ENCODE assay signal across 1 cellular context in genomic region chr11:477042-477715, GRCh38.
TF ChIP-seq lines count a peak whose summit lies in the region.

No MANE protein-coding gene starts in this region.

TF ChIP-seq in HepG2, 621 proteins besides CTCF, POLR2A, EP300 and RAD21:
- TF ChIP-seq ZNF543 (CRISPR knock-in tag; IDR thresholded peaks at IDR 0.05) (no peak), MBD4 (IDR thresholded peaks at IDR 0.05; ENCODE audit: borderline replicate concordance, low read length) (no peak), ATF7-NPFF (CRISPR knock-in tag; IDR thresholded peaks at IDR 0.05; ENCODE audit: low read depth) (no peak), CENPBD1 (CRISPR knock-in tag; IDR thresholded peaks at IDR 0.05; ENCODE audit: borderline replicate concordance, low read depth) (no peak), THAP8 (CRISPR knock-in tag; IDR thresholded peaks at IDR 0.05; ENCODE audit: borderline replicate concordance) (no peak), ZNF414 (CRISPR knock-in tag; IDR thresholded peaks at IDR 0.05) (no peak), ZC3H13 (CRISPR knock-in tag; IDR thresholded peaks at IDR 0.05) (no peak), MEF2D (CRISPR knock-in tag; IDR thresholded peaks at IDR 0.05) (no peak), POLR2G (IDR thresholded peaks at IDR 0.05; ENCODE audit: low read depth, low read length) (no peak), SIN3B (IDR thresholded peaks at IDR 0.05; ENCODE audit: low read length) (no peak), PHB2 (IDR thresholded peaks at IDR 0.05; ENCODE audit: partially characterized antibody) (no peak), AKAP8 (CRISPR knock-in tag; IDR thresholded peaks at IDR 0.05) (no peak), ZBTB40 (IDR thresholded peaks at IDR 0.05) (no peak), ZBTB40 (CRISPR knock-in tag; IDR thresholded peaks at IDR 0.05) (no peak), ZNF34 (CRISPR knock-in tag; IDR thresholded peaks at IDR 0.05; ENCODE audit: borderline replicate concordance) (no peak), SIX4 (CRISPR knock-in tag; IDR thresholded peaks at IDR 0.05) (no peak)
- TF ChIP-seq, protein P1, sequence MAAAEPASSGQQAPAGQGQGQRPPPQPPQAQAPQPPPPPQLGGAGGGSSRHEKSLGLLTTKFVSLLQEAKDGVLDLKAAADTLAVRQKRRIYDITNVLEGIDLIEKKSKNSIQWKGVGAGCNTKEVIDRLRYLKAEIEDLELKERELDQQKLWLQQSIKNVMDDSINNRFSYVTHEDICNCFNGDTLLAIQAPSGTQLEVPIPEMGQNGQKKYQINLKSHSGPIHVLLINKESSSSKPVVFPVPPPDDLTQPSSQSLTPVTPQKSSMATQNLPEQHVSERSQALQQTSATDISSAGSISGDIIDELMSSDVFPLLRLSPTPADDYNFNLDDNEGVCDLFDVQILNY (CRISPR knock-in tag; conservative IDR thresholded peaks at IDR 0.05): no peak
- TF ChIP-seq, protein P2, sequence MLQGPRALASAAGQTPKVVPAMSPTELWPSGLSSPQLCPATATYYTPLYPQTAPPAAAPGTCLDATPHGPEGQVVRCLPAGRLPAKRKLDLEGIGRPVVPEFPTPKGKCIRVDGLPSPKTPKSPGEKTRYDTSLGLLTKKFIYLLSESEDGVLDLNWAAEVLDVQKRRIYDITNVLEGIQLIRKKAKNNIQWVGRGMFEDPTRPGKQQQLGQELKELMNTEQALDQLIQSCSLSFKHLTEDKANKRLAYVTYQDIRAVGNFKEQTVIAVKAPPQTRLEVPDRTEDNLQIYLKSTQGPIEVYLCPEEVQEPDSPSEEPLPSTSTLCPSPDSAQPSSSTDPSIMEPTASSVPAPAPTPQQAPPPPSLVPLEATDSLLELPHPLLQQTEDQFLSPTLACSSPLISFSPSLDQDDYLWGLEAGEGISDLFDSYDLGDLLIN (CRISPR knock-in tag; IDR thresholded peaks at IDR 0.05; ENCODE audit: borderline replicate concordance): no peak
- TF ChIP-seq, protein P3, sequence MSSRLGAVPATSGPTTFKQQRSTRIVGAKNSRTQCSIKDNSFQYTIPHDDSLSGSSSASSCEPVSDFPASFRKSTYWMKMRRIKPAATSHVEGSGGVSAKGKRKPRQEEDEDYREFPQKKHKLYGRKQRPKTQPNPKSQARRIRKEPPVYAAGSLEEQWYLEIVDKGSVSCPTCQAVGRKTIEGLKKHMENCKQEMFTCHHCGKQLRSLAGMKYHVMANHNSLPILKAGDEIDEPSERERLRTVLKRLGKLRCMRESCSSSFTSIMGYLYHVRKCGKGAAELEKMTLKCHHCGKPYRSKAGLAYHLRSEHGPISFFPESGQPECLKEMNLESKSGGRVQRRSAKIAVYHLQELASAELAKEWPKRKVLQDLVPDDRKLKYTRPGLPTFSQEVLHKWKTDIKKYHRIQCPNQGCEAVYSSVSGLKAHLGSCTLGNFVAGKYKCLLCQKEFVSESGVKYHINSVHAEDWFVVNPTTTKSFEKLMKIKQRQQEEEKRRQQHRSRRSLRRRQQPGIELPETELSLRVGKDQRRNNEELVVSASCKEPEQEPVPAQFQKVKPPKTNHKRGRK (CRISPR knock-in tag; IDR thresholded peaks at IDR 0.05): no peak
- TF ChIP-seq, protein P4, sequence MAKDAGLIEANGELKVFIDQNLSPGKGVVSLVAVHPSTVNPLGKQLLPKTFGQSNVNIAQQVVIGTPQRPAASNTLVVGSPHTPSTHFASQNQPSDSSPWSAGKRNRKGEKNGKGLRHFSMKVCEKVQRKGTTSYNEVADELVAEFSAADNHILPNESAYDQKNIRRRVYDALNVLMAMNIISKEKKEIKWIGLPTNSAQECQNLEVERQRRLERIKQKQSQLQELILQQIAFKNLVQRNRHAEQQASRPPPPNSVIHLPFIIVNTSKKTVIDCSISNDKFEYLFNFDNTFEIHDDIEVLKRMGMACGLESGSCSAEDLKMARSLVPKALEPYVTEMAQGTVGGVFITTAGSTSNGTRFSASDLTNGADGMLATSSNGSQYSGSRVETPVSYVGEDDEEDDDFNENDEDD (CRISPR knock-in tag; IDR thresholded peaks at IDR 0.05; ENCODE audit: borderline replicate concordance): no peak
